In genomic region chr5:108078345-108078744, GRCh38 we compare ENCODE assay signal across 24 cellular contexts.
"Had no signal": no experiment of that assay in that cellular context is flagged by ENCODE, and none has a peak within 500 bp of the region (broad histone marks: within the 10 kb centered on the region; RNA-seq: fewer than 3 reads in every experiment).

No MANE protein-coding gene starts in this region.

- H3K4me3 Mint-ChIP-seq: naive B cell; nephron; stimulated activated memory B cell treated with anti-CD40 and anti-IgM and Interleukin-4, amounts not matched to agents 10 μg/mL and 1 μg/mL and 100 μg/mL, for 72 hours; stimulated activated naive CD8-positive, alpha-beta T cell treated with anti-CD3 and anti-CD28 coated beads, Interleukin-15, Interleukin-2, amounts not matched to agents 100 ng/mL and 50 ng/mL, for 24 hours had no signal

- ATAC-seq: esophagus mucosa; heart right ventricle; left cardiac atrium; psoas muscle; right lobe of liver; stimulated activated memory B cell treated with anti-CD40 and anti-IgM and Interleukin-4, amounts not matched to agents 10 μg/mL and 1 μg/mL and 100 μg/mL, for 72 hours; upper lobe of right lung had no signal

- H3K27me3 ChIP-seq: dorsolateral prefrontal cortex, heart right ventricle, right lobe of liver, spleen, tibial artery, upper lobe of right lung, vagina had no signal

- DNase-seq: cortex of kidney; dorsolateral prefrontal cortex; effector CD8-positive, alpha-beta T cell; heart right ventricle; kidney; left cardiac atrium; left ventricle myocardium inferior; mesenchymal stem cell; naive B cell; psoas muscle; retina; right lobe of liver; spleen; stimulated activated CD4-positive, alpha-beta T cell treated with anti-CD3 and anti-CD28 coated beads, Interleukin-15, amount 100 ng/mL, for 24 hours; stimulated activated CD4-positive, alpha-beta T cell treated with anti-CD3 and anti-CD28 coated beads, Interleukin-1b, Interleukin-23, amount 100 ng/mL, for 48 hours; stimulated activated CD4-positive, alpha-beta T cell treated with anti-CD3 and anti-CD28 coated beads, Interleukin-4, amount 100 ng/mL, for 24 hours; tibial artery; upper lobe of right lung had no signal

- H3K4me1 ChIP-seq: heart right ventricle, left ventricle myocardium inferior, psoas muscle, right lobe of liver, spleen, tibial artery, upper lobe of right lung, vagina had no signal

- H3K27ac Mint-ChIP-seq: naive B cell; nephron; stimulated activated memory B cell treated with anti-CD40 and anti-IgM and Interleukin-4, amounts not matched to agents 10 μg/mL and 1 μg/mL and 100 μg/mL, for 72 hours; stimulated activated naive CD8-positive, alpha-beta T cell treated with anti-CD3 and anti-CD28 coated beads, Interleukin-15, Interleukin-2, amounts not matched to agents 100 ng/mL and 50 ng/mL, for 24 hours had no signal

- H3K27me3 Mint-ChIP-seq: naive B cell; stimulated activated memory B cell treated with anti-CD40 and anti-IgM and Interleukin-4, amounts not matched to agents 10 μg/mL and 1 μg/mL and 100 μg/mL, for 72 hours; stimulated activated naive CD8-positive, alpha-beta T cell treated with anti-CD3 and anti-CD28 coated beads, Interleukin-15, Interleukin-2, amounts not matched to agents 100 ng/mL and 50 ng/mL, for 24 hours had no signal

- H3K27ac ChIP-seq: dorsolateral prefrontal cortex, heart right ventricle, left ventricle myocardium inferior, psoas muscle, right lobe of liver, spleen, tibial artery, upper lobe of right lung, vagina had no signal

- H3K4me3 ChIP-seq: dorsolateral prefrontal cortex, heart right ventricle, left ventricle myocardium inferior, lung, psoas muscle, right lobe of liver, spleen, tibial artery, upper lobe of right lung, vagina had no signal

- H3K4me1 Mint-ChIP-seq: naive B cell; nephron; stimulated activated memory B cell treated with anti-CD40 and anti-IgM and Interleukin-4, amounts not matched to agents 10 μg/mL and 1 μg/mL and 100 μg/mL, for 72 hours had no signal

- H3K9me3 ChIP-seq: psoas muscle, right lobe of liver, tibial artery, upper lobe of right lung, vagina had no signal

- H3K36me3 ChIP-seq: heart right ventricle, left ventricle myocardium inferior, right lobe of liver, spleen, tibial artery, upper lobe of right lung, vagina had no signal
